Comparison of ENCODE assay signal across 10 cellular contexts in genomic region chr19:56623006-56623405, GRCh38. TPM values are rescaled to one million over a fixed set of nuclear protein-coding genes. Genes with fewer than 3 reads are reported as not detected.
"Had no signal": no experiment of that assay in that cellular context is flagged by ENCODE, and none has a peak within 500 bp of the region (broad histone marks: within the 10 kb centered on the region; RNA-seq: fewer than 3 reads in every experiment).

No MANE protein-coding gene starts in this region.

- ATAC-seq: GM23338, HCT116, K562 had no signal

- DNase-seq: H9, HFFc6, IMR-90 had no signal

- H3K4me2 ChIP-seq: GM23338 had no signal

- H2AFZ ChIP-seq: GM23338 had no signal

- H3K4me3 ChIP-seq: GM23338, K562 had no signal

- FAIRE-seq: H1, H54, K562 had no signal

- H3K27ac ChIP-seq: HL-60 had no signal

RNA-seq across cellular contexts. Expression of gene SMIM17, which starts 20.0 kb away (rescaled TPM):
- total RNA-seq: H1, HT1080, IMR-90, K562 had no signal
- polyA plus RNA-seq: GM23338, IMR-90, K562 had no signal

RNA-seq across cellular contexts. Expression of gene ZNF835, which starts 48.6 kb away (rescaled TPM):
- total RNA-seq: HFFc6, IMR-90, K562 had no signal
- polyA plus RNA-seq: IMR-90, K562 had no signal

RNA-seq across cellular contexts. Expression of gene ZNF470, which starts 55.7 kb away (rescaled TPM):
- total RNA-seq: K562 had no signal
